ENCODE assay signal across 28 cellular contexts in genomic region chr13:112215871-112216270, GRCh38.
"Had no signal": no experiment of that assay in that cellular context is flagged by ENCODE, and none has a peak within 500 bp of the region (broad histone marks: within the 10 kb centered on the region; RNA-seq: fewer than 3 reads in every experiment).

No MANE protein-coding gene starts in this region.

- H3K36me3 Mint-ChIP-seq: stimulated activated memory B cell treated with anti-CD40 and anti-IgM and Interleukin-4, amounts not matched to agents 10 μg/mL and 1 μg/mL and 100 μg/mL, for 72 hours; stimulated activated naive B cell treated with anti-CD40 and anti-IgM and Interleukin-4, amounts not matched to agents 10 μg/mL and 1 μg/mL and 100 μg/mL, for 72 hours; type B pancreatic cell had no signal

- H3K9me3 ChIP-seq: stomach, suprapubic skin, testis, thoracic aorta, thyroid gland, tibial artery, tibial nerve, transverse colon, upper lobe of left lung, upper lobe of right lung, uterus, vagina had no signal

- H3K36me3 ChIP-seq: stomach, suprapubic skin, thoracic aorta, thyroid gland, tibial artery, tibial nerve, transverse colon, upper lobe of left lung, upper lobe of right lung, uterus, vagina had no signal

- H3K27me3 ChIP-seq: testis, thyroid gland, tibial nerve, upper lobe of left lung, uterus, vagina had no signal

- DNase-seq: stimulated activated CD4-positive, alpha-beta T cell treated with anti-CD3 and anti-CD28 coated beads, Interleukin-2, amount 100 ng/mL, for 48 hours; stimulated activated CD4-positive, alpha-beta T cell treated with anti-CD3 and anti-CD28 coated beads, Interleukin-4, amount 100 ng/mL, for 1 hour; stimulated activated CD4-positive, alpha-beta T cell treated with anti-CD3 and anti-CD28 coated beads, Interleukin-4, amount 100 ng/mL, for 24 hours; stimulated activated CD4-positive, alpha-beta T cell treated with anti-CD3 and anti-CD28 coated beads, Interleukin-4, amount 100 ng/mL, for 4 hours; stimulated activated CD8-positive, alpha-beta memory T cell treated with anti-CD3 and anti-CD28 coated beads, Interleukin-4, amount 100 ng/mL, for 48 hours; stimulated activated naive B cell treated with anti-CD40 and anti-IgM and Interleukin-4, amounts not matched to agents 10 μg/mL and 1 μg/mL and 100 μg/mL, for 72 hours; stimulated activated naive CD4-positive, alpha-beta T cell; stimulated activated naive CD4-positive, alpha-beta T cell treated with Interleukin-2 at 50 U/mL for 16 hours; stimulated activated naive CD8-positive, alpha-beta T cell treated with anti-CD3 and anti-CD28 coated beads, Interleukin-15, amount 100 ng/mL, for 72 hours; stimulated activated naive CD8-positive, alpha-beta T cell treated with anti-CD3 and anti-CD28 coated beads, Interleukin-15, Interleukin-2, amounts not matched to agents 100 U/mL and 50 U/mL, for 24 hours; stomach; substantia nigra; testis; thyroid gland; transverse colon; trophoblast cell; upper lobe of right lung; uterus had no signal

- H3K4me3 Mint-ChIP-seq: stimulated activated memory B cell treated with anti-CD40 and anti-IgM and Interleukin-4, amounts not matched to agents 10 μg/mL and 1 μg/mL and 100 μg/mL, for 72 hours; stimulated activated naive B cell treated with anti-CD40 and anti-IgM and Interleukin-4, amounts not matched to agents 10 μg/mL and 1 μg/mL and 100 μg/mL, for 72 hours; stimulated activated naive CD8-positive, alpha-beta T cell treated with anti-CD3 and anti-CD28 coated beads, Interleukin-15, amount 100 ng/mL, for 72 hours; stimulated activated naive CD8-positive, alpha-beta T cell treated with anti-CD3 and anti-CD28 coated beads, Interleukin-15, Interleukin-2, amounts not matched to agents 100 ng/mL and 50 ng/mL, for 24 hours; type B pancreatic cell had no signal

- H3K27me3 Mint-ChIP-seq: stimulated activated memory B cell treated with anti-CD40 and anti-IgM and Interleukin-4, amounts not matched to agents 10 μg/mL and 1 μg/mL and 100 μg/mL, for 72 hours; stimulated activated naive B cell treated with anti-CD40 and anti-IgM and Interleukin-4, amounts not matched to agents 10 μg/mL and 1 μg/mL and 100 μg/mL, for 72 hours; stimulated activated naive CD8-positive, alpha-beta T cell treated with anti-CD3 and anti-CD28 coated beads, Interleukin-15, Interleukin-2, amounts not matched to agents 100 ng/mL and 50 ng/mL, for 24 hours had no signal

- ATAC-seq: stimulated activated memory B cell treated with anti-CD40 and anti-IgM and Interleukin-4, amounts not matched to agents 10 μg/mL and 1 μg/mL and 100 μg/mL, for 72 hours; stimulated activated naive B cell treated with anti-CD40 and anti-IgM and Interleukin-4, amounts not matched to agents 10 μg/mL and 1 μg/mL and 100 μg/mL, for 72 hours; stimulated activated naive CD8-positive, alpha-beta T cell treated with anti-CD3 and anti-CD28 coated beads, Interleukin-15, amount 100 ng/mL, for 72 hours; stimulated activated naive CD8-positive, alpha-beta T cell treated with anti-CD3 and anti-CD28 coated beads, Interleukin-15, Interleukin-2, amounts not matched to agents 100 U/mL and 50 U/mL, for 24 hours; upper lobe of right lung had no signal

- H3K4me1 Mint-ChIP-seq: stimulated activated memory B cell treated with anti-CD40 and anti-IgM and Interleukin-4, amounts not matched to agents 10 μg/mL and 1 μg/mL and 100 μg/mL, for 72 hours; stimulated activated naive B cell treated with anti-CD40 and anti-IgM and Interleukin-4, amounts not matched to agents 10 μg/mL and 1 μg/mL and 100 μg/mL, for 72 hours; stimulated activated naive CD8-positive, alpha-beta T cell treated with anti-CD3 and anti-CD28 coated beads, Interleukin-15, amount 100 ng/mL, for 72 hours had no signal

- H3K4me1 ChIP-seq: stomach, suprapubic skin, testis, thyroid gland, tibial artery, tibial nerve, transverse colon, upper lobe of left lung, upper lobe of right lung, uterus, vagina had no signal

- H3K27ac ChIP-seq: stomach, suprapubic skin, testis, thoracic aorta, thyroid gland, tibial artery, tibial nerve, transverse colon, upper lobe of left lung, upper lobe of right lung, uterus, vagina had no signal

- H3K27ac Mint-ChIP-seq: stimulated activated memory B cell treated with anti-CD40 and anti-IgM and Interleukin-4, amounts not matched to agents 10 μg/mL and 1 μg/mL and 100 μg/mL, for 72 hours; stimulated activated naive B cell treated with anti-CD40 and anti-IgM and Interleukin-4, amounts not matched to agents 10 μg/mL and 1 μg/mL and 100 μg/mL, for 72 hours; stimulated activated naive CD8-positive, alpha-beta T cell treated with anti-CD3 and anti-CD28 coated beads, Interleukin-15, amount 100 ng/mL, for 72 hours; stimulated activated naive CD8-positive, alpha-beta T cell treated with anti-CD3 and anti-CD28 coated beads, Interleukin-15, Interleukin-2, amounts not matched to agents 100 ng/mL and 50 ng/mL, for 24 hours; type B pancreatic cell had no signal

- H3K9me3 Mint-ChIP-seq: stimulated activated memory B cell treated with anti-CD40 and anti-IgM and Interleukin-4, amounts not matched to agents 10 μg/mL and 1 μg/mL and 100 μg/mL, for 72 hours; stimulated activated naive B cell treated with anti-CD40 and anti-IgM and Interleukin-4, amounts not matched to agents 10 μg/mL and 1 μg/mL and 100 μg/mL, for 72 hours; stimulated activated naive CD8-positive, alpha-beta T cell treated with anti-CD3 and anti-CD28 coated beads, Interleukin-15, amount 100 ng/mL, for 72 hours; stimulated activated naive CD8-positive, alpha-beta T cell treated with anti-CD3 and anti-CD28 coated beads, Interleukin-15, Interleukin-2, amounts not matched to agents 100 ng/mL and 50 ng/mL, for 24 hours; type B pancreatic cell had no signal

- FAIRE-seq: urothelium cell line had no signal

- H3K4me3 ChIP-seq: stomach, suprapubic skin, testis, thoracic aorta, thyroid gland, tibial artery, tibial nerve, transverse colon, upper lobe of left lung, upper lobe of right lung, uterus, vagina had no signal
